In the genomic region with DNA sequence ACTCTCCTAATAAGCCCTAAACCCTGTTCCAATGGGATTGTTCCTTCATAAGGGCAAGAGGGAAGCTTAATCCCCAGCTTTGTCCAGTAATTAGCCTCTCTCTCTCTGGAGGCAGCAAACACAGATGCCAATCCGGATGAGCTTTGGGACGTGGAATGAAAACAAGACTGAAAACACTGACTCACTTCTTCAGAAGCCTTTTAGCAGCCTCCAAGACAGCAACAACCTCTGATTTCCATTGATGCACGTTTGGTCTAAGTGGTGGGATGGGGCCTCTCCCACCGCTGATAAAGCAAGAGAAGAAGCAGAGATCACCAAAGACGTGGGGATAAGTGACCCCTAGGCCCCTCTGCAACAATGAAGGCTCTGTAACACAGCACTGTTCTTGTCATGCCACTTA, we compare ENCODE assay signal across 32 cellular contexts. TPM values are rescaled to one million over a fixed set of nuclear protein-coding genes. Genes with fewer than 3 reads are reported as not detected.
DNase-seq lines count a peak whose midpoint lies in the region; ATAC-seq, FAIRE-seq and TF ChIP-seq lines count a peak whose summit lies in the region.
"Had no signal": no experiment of that assay in that cellular context is flagged by ENCODE, and none has a peak within 500 bp of the region (broad histone marks: within the 10 kb centered on the region; RNA-seq: fewer than 3 reads in every experiment).

No MANE protein-coding gene starts in this region.

- H3K27ac Mint-ChIP-seq in HFFc6 (peak overlapping the region; percentile 56), astrocyte (ENCODE audit: unreplicated experiment) (no peak overlapping the region)
- H3K27ac Mint-ChIP-seq: activated CD4-positive, alpha-beta T cell treated with anti-CD3 and anti-CD28 coated beads for 36 hours; B cell; stimulated activated naive CD8-positive, alpha-beta T cell treated with anti-CD3 and anti-CD28 coated beads, Interleukin-15, Interleukin-2, amounts not matched to agents 100 ng/mL and 50 ng/mL, for 24 hours; T-cell had no signal

- no peaks in the 10 kb centered on the region for H3K9me3 ChIP-seq in astrocyte (ENCODE audit: insufficient read depth, low read depth, low read length)
- no peaks in the 10 kb centered on the region for H3K9me3 ChIP-seq in ascending aorta
- H3K9me3 ChIP-seq: SJCRH30, transverse colon had no signal

- H3K9me3 Mint-ChIP-seq in HFFc6 = no peaks in the 10 kb centered on the region
- H3K9me3 Mint-ChIP-seq in astrocyte (ENCODE audit: unreplicated experiment) = no peaks in the 10 kb centered on the region
- H3K9me3 Mint-ChIP-seq: stimulated activated naive CD8-positive, alpha-beta T cell treated with anti-CD3 and anti-CD28 coated beads, Interleukin-15, Interleukin-2, amounts not matched to agents 100 ng/mL and 50 ng/mL, for 24 hours had no signal

- H4K20me1 ChIP-seq in astrocyte (ENCODE audit: insufficient read depth, low read length) = no peaks in the 10 kb centered on the region

- peak; percentile 55 for DNase-seq in HFFc6
- DNase-seq in astrocyte (ENCODE audit: low read depth) = peak; percentile 32
- DNase-seq in iris pigment epithelial cell (ENCODE audit: low read depth) = peak; percentile 54
- no peak for DNase-seq in ascending aorta (ENCODE audit: low spot score in 2 of 2)
- no peak for DNase-seq in activated CD4-positive, CD25-positive, alpha-beta regulatory T cell (lab: John Stamatoyannopoulos, UW)
- DNase-seq: activated CD4-positive, alpha-beta T cell treated with anti-CD3 and anti-CD28 coated beads for 36 hours; activated naive CD4-positive, alpha-beta T cell treated with Interleukin-2 at 50 U/mL for 16 hours; activated T-cell treated with anti-CD3 and anti-CD28 coated beads, Interleukin-2, amount 50 U/mL, for 48 hours; amygdala; central memory CD4-positive, alpha-beta T cell; dermis blood vessel endothelial cell; hypothalamus; kidney glomerular epithelial cell; NCI-H2029; NCI-H345; occipital lobe; SJCRH30; stimulated activated CD4-positive, alpha-beta T cell treated with anti-CD3 and anti-CD28 coated beads, Interleukin-12 subunit alpha, Interleukin-12 subunit beta, amount 100 ng/mL, for 4 hours; stimulated activated CD4-positive, alpha-beta T cell treated with anti-CD3 and anti-CD28 coated beads, Interleukin-4, amount 100 ng/mL, for 4 hours; T-cell; transverse colon had no signal

- no peak overlapping the region for H3K27ac ChIP-seq in astrocyte (ENCODE audit: low read depth, low read length)
- no peak overlapping the region for H3K27ac ChIP-seq in ascending aorta
- H3K27ac ChIP-seq: foreskin keratinocyte, SJCRH30, transverse colon had no signal

- peaks cover 56% of the 10 kb centered on the region for H3K4me1 Mint-ChIP-seq in HFFc6 (ENCODE audit: low read depth)
- H3K4me1 Mint-ChIP-seq in astrocyte (ENCODE audit: low read depth, unreplicated experiment) = peaks cover 10% of the 10 kb centered on the region

- peaks cover 7% of the 10 kb centered on the region for H3K4me1 ChIP-seq in astrocyte (ENCODE audit: insufficient read depth, low read length)
- H3K4me1 ChIP-seq in ascending aorta = no peaks in the 10 kb centered on the region
- H3K4me1 ChIP-seq: foreskin keratinocyte, SJCRH30 had no signal

- H3K79me2 ChIP-seq in astrocyte (ENCODE audit: insufficient read depth, low read length) = no peaks in the 10 kb centered on the region

- H2AFZ ChIP-seq in astrocyte (ENCODE audit: low read depth, low read length) = no peak overlapping the region

- TF ChIP-seq CTCF in HFFc6 (IDR thresholded peaks at IDR 0.05) (no peak), astrocyte (IDR thresholded peaks at IDR 0.05; ENCODE audit: insufficient read depth, low read depth, low read length) (no peak), ascending aorta (IDR thresholded peaks at IDR 0.05) (no peak)

- H3K4me3 ChIP-seq in astrocyte (ENCODE audit: insufficient read depth, low read depth, low read length) = no peak overlapping the region
- H3K4me3 ChIP-seq in ascending aorta = no peak overlapping the region
- H3K4me3 ChIP-seq: lung, SJCRH30, transverse colon had no signal

- H3K9ac ChIP-seq in astrocyte (ENCODE audit: low read length) = no peak overlapping the region

- H3K27me3 Mint-ChIP-seq in HFFc6 (ENCODE audit: insufficient read depth) (no peaks in the 10 kb centered on the region), astrocyte (ENCODE audit: low read depth, unreplicated experiment) (peaks cover 22% of the 10 kb centered on the region)

- FAIRE-seq in astrocyte (lab: Jason Lieb, UNC) = peak; percentile 39
- FAIRE-seq: G401.6, TTC549 had no signal

- H3K27me3 ChIP-seq in astrocyte (ENCODE audit: insufficient read depth, low read length) (peaks cover 5% of the 10 kb centered on the region), ascending aorta (no peaks in the 10 kb centered on the region)
- H3K27me3 ChIP-seq: SJCRH30 had no signal

- ATAC-seq in GM19023 (IDR thresholded peaks at IDR 0.05; ENCODE audit: unreplicated experiment) (no peak), GM19328 (IDR thresholded peaks at IDR 0.05; ENCODE audit: unreplicated experiment) (no peak)
- ATAC-seq: activated CD4-positive, alpha-beta T cell treated with anti-CD3 and anti-CD28 coated beads for 36 hours; foreskin keratinocyte; Panc1; T-cell had no signal

- H3K4me2 ChIP-seq in astrocyte (ENCODE audit: low read length) = peak overlapping the region; percentile 46

- H3K36me3 Mint-ChIP-seq in HFFc6 (ENCODE audit: low read depth) = no peaks in the 10 kb centered on the region
- H3K36me3 Mint-ChIP-seq in astrocyte (ENCODE audit: low read depth, unreplicated experiment) = no peaks in the 10 kb centered on the region
- H3K36me3 Mint-ChIP-seq: T-cell had no signal

- no peaks in the 10 kb centered on the region for H3K36me3 ChIP-seq in astrocyte (ENCODE audit: insufficient read depth, low read length)
- H3K36me3 ChIP-seq in ascending aorta = no peaks in the 10 kb centered on the region
- H3K36me3 ChIP-seq: SJCRH30, transverse colon had no signal

- H3K4me3 Mint-ChIP-seq in HFFc6 = peak overlapping the region; percentile 46; the same call in 1 of the 2 replicates
- H3K4me3 Mint-ChIP-seq in astrocyte (ENCODE audit: unreplicated experiment) = no peak overlapping the region
- H3K4me3 Mint-ChIP-seq: activated CD4-positive, alpha-beta T cell treated with anti-CD3 and anti-CD28 coated beads for 36 hours; B cell; stimulated activated naive CD8-positive, alpha-beta T cell treated with anti-CD3 and anti-CD28 coated beads, Interleukin-15, Interleukin-2, amounts not matched to agents 100 ng/mL and 50 ng/mL, for 24 hours; T-cell had no signal

- intact Hi-C loops in ascending aorta (cut with DNase I) = loop anchor here (10.0 kb wide), 1 partner anchor 234 kb away; no protein-coding TSS in a partner anchor

RNA-seq across cellular contexts. Expression of gene GFRA1, which starts 5.8 kb away (rescaled TPM):
- 10 to 100 TPM in 5 of 6 experiments, 1 to 10 TPM in 1; 7.3 to 17.2 (median 15.9) TPM for total RNA-seq in HFFc6 (2021; fragmentation: NEBNext Ultra II Directional; extraction: Animal tissue kit (Norgen Biotek cat#: 25700))
- total RNA-seq in astrocyte = 12.7 and 24.2 TPM in 2 replicates
- total RNA-seq in ascending aorta = 7.0 TPM
- total RNA-seq: activated CD8-positive, alpha-beta memory T cell treated with anti-CD3 and anti-CD28 coated beads for 36 hours; B cell; foreskin keratinocyte had no signal

RNA-seq across cellular contexts. Expression of gene CCDC172, which starts 45.4 kb away (rescaled TPM):
- not detected for total RNA-seq in HFFc6 (2021; fragmentation: NEBNext Ultra II Directional; extraction: Animal tissue kit (Norgen Biotek cat#: 25700))
- total RNA-seq in astrocyte (not detected in 2 replicates), ascending aorta (not detected)
- total RNA-seq: activated CD4-positive, alpha-beta T cell treated with anti-CD3 and anti-CD28 coated beads for 36 hours; activated CD8-positive, alpha-beta memory T cell treated with anti-CD3 and anti-CD28 coated beads for 36 hours; B cell; dermis blood vessel endothelial cell; foreskin keratinocyte; lung; occipital lobe; renal cortical epithelial cell; SJCRH30; T-cell; transverse colon had no signal

Comparison
In these comparisons a context has a peak if more than half of its experiments do, and no peak if none do; other contexts are left out.
1. DNase-seq: peak in HFFc6 (single experiment), astrocyte (single experiment) and iris pigment epithelial cell (single experiment); none in ascending aorta (0 of 2) and activated CD4-positive, CD25-positive, alpha-beta regulatory T cell (0 of 4).